ENCODE assay signal across 16 cellular contexts in the genomic region with DNA sequence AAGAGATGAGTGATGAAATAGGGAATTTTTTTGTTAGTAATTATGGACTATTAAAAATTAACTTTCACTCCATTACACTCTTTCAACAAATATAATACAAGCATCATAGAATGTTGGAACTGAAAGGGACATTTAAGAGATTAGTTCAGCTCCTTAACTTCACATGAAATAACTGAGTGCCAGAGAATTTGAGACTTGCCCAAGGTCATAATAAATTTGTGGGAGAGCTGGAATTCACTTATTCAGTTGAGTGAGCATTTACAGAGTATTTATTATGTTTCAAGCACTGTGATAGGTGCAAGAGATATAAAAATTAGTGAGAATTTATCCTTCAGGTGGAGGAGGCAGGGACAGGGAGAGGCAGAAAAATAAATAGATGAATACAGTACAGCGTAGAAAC.
"Had no signal": no experiment of that assay in that cellular context is flagged by ENCODE, and none has a peak within 500 bp of the region (broad histone marks: within the 10 kb centered on the region; RNA-seq: fewer than 3 reads in every experiment).

No MANE protein-coding gene starts in this region.

- DNase-seq: colonic mucosa; dermis blood vessel endothelial cell; esophagus squamous epithelium; foreskin fibroblast; immature natural killer cell; left colon; mammary epithelial cell; naive thymus-derived CD4-positive, alpha-beta T cell; nephron progenitor cell; retina; right lobe of liver; stimulated activated CD4-positive, alpha-beta T cell treated with anti-CD3 and anti-CD28 coated beads, Interleukin-4, amount 100 ng/mL, for 1 hour; stimulated activated naive CD8-positive, alpha-beta T cell treated with anti-CD3 and anti-CD28 coated beads, Interleukin-15, amount 100 ng/mL, for 72 hours; transverse colon had no signal

- ATAC-seq: gastroesophageal sphincter; left colon; naive thymus-derived CD4-positive, alpha-beta T cell; right lobe of liver; stimulated activated memory B cell treated with anti-CD40 and anti-IgM and Interleukin-4, amounts not matched to agents 10 μg/mL and 1 μg/mL and 100 μg/mL, for 72 hours; stimulated activated naive CD8-positive, alpha-beta T cell treated with anti-CD3 and anti-CD28 coated beads, Interleukin-15, amount 100 ng/mL, for 72 hours had no signal
